Comparison of ENCODE assay signal across 27 cellular contexts in genomic region chr18:44096016-44096415, GRCh38.
"Had no signal": no experiment of that assay in that cellular context is flagged by ENCODE, and none has a peak within 500 bp of the region (broad histone marks: within the 10 kb centered on the region; RNA-seq: fewer than 3 reads in every experiment).

No MANE protein-coding gene starts in this region.

- H3K36me3 ChIP-seq: adrenal gland, ascending aorta, brain microvascular endothelial cell, lower lobe of right lung, neural progenitor cell, right lobe of liver, tibial artery had no signal

- H3K9me3 ChIP-seq: adrenal gland, ascending aorta, lower lobe of right lung, right lobe of liver had no signal

- H3K27me3 Mint-ChIP-seq: activated CD4-positive, alpha-beta T cell treated with anti-CD3 and anti-CD28 coated beads for 36 hours; central memory CD8-positive, alpha-beta T cell; naive thymus-derived CD4-positive, alpha-beta T cell; stimulated activated naive CD8-positive, alpha-beta T cell treated with anti-CD3 and anti-CD28 coated beads, Interleukin-15, amount 100 ng/mL, for 72 hours; T-helper 17 cell had no signal

- ATAC-seq: activated CD4-positive, alpha-beta T cell treated with anti-CD3 and anti-CD28 coated beads for 36 hours; activated T-cell treated with anti-CD3 and anti-CD28 coated beads, Interleukin-2, amount 50 U/mL, for 4 hours; esophagus mucosa; left lobe of liver; lower lobe of right lung; naive thymus-derived CD4-positive, alpha-beta T cell; right lobe of liver; stimulated activated effector memory CD8-positive, alpha-beta T cell treated with anti-CD3 and anti-CD28 coated beads, Interleukin-12 subunit alpha, Interleukin-12 subunit beta, amount 100 ng/mL, for 72 hours; stimulated activated naive CD8-positive, alpha-beta T cell treated with anti-CD3 and anti-CD28 coated beads, Interleukin-15, amount 100 ng/mL, for 72 hours; T-helper 17 cell had no signal

- H3K27me3 ChIP-seq: adrenal gland, ascending aorta, brain microvascular endothelial cell, neural progenitor cell, right lobe of liver, tibial artery had no signal

- H3K27ac Mint-ChIP-seq: activated B cell treated with CpG ODN at 0.5 μM for 24 hours; activated CD4-positive, alpha-beta T cell treated with anti-CD3 and anti-CD28 coated beads for 36 hours; activated naive CD8-positive, alpha-beta T cell; activated T-helper 2 cell treated with anti-CD3 and anti-CD28 coated beads, Interferon-gamma antibody, Interleukin-2, Interleukin-4, amounts not matched to agents 10 μg/mL and 5 μg/mL and 100 μg/mL, durations not matched to agents 14 hours and 24 hours and 36 hours; naive thymus-derived CD4-positive, alpha-beta T cell; neural progenitor cell; stimulated activated effector memory CD8-positive, alpha-beta T cell treated with anti-CD3 and anti-CD28 coated beads, Interleukin-12 subunit alpha, Interleukin-12 subunit beta, amount 100 ng/mL, for 72 hours; stimulated activated naive CD8-positive, alpha-beta T cell treated with anti-CD3 and anti-CD28 coated beads, Interleukin-15, amount 100 ng/mL, for 72 hours; T-helper 17 cell had no signal

- H3K9me3 Mint-ChIP-seq: activated B cell treated with CpG ODN at 0.5 μM for 24 hours; central memory CD8-positive, alpha-beta T cell had no signal

- H3K4me3 ChIP-seq: adrenal gland, ascending aorta, lower lobe of right lung, neural progenitor cell, right lobe of liver, tibial artery had no signal

- H3K36me3 Mint-ChIP-seq: activated naive CD8-positive, alpha-beta T cell; neural progenitor cell; stimulated activated effector memory CD8-positive, alpha-beta T cell treated with anti-CD3 and anti-CD28 coated beads, Interleukin-12 subunit alpha, Interleukin-12 subunit beta, amount 100 ng/mL, for 72 hours had no signal

- H3K4me1 ChIP-seq: adrenal gland, ascending aorta, lower lobe of right lung, neural progenitor cell, right lobe of liver had no signal

- DNase-seq: activated B cell treated with CpG ODN at 0.5 μM for 24 hours; activated CD4-positive, alpha-beta T cell treated with anti-CD3 and anti-CD28 coated beads for 36 hours; activated CD4-positive, alpha-beta T cell treated with anti-CD3 and anti-CD28 coated beads, Interleukin-2, amount 50 U/mL, for 4 hours; activated CD8-positive, alpha-beta memory T cell treated with anti-CD3 and anti-CD28 coated beads for 24 hours; activated CD8-positive, alpha-beta memory T cell treated with anti-CD3 and anti-CD28 coated beads, Interleukin-2, amount 50 U/mL, for 4 hours; activated naive CD4-positive, alpha-beta T cell; activated T-cell treated with anti-CD3 and anti-CD28 coated beads, Interleukin-2, amount 50 U/mL, for 4 hours; adrenal gland; brain microvascular endothelial cell; cortex of kidney; lower lobe of right lung; naive thymus-derived CD4-positive, alpha-beta T cell; posterior cingulate gyrus; right lobe of liver; small intestine; stimulated activated CD4-positive, alpha-beta T cell treated with anti-CD3 and anti-CD28 coated beads, Interleukin-2, amount 100 ng/mL, for 24 hours; stimulated activated naive CD8-positive, alpha-beta T cell treated with anti-CD3 and anti-CD28 coated beads, Interleukin-15, amount 100 ng/mL, for 72 hours; T-helper 17 cell; tibial artery had no signal

- H3K4me1 Mint-ChIP-seq: activated B cell treated with CpG ODN at 0.5 μM for 24 hours; activated CD4-positive, alpha-beta T cell treated with anti-CD3 and anti-CD28 coated beads for 36 hours; central memory CD8-positive, alpha-beta T cell; naive thymus-derived CD4-positive, alpha-beta T cell; neural progenitor cell; stimulated activated effector memory CD8-positive, alpha-beta T cell treated with anti-CD3 and anti-CD28 coated beads, Interleukin-12 subunit alpha, Interleukin-12 subunit beta, amount 100 ng/mL, for 72 hours; stimulated activated naive CD8-positive, alpha-beta T cell treated with anti-CD3 and anti-CD28 coated beads, Interleukin-15, amount 100 ng/mL, for 72 hours; T-helper 17 cell had no signal

- H3K27ac ChIP-seq: adrenal gland, ascending aorta, brain microvascular endothelial cell, lower lobe of right lung, neural progenitor cell, right lobe of liver, tibial artery had no signal

- H3K4me3 Mint-ChIP-seq: activated B cell treated with CpG ODN at 0.5 μM for 24 hours; activated CD4-positive, alpha-beta T cell treated with anti-CD3 and anti-CD28 coated beads for 36 hours; activated naive CD8-positive, alpha-beta T cell; activated T-cell treated with anti-CD3 and anti-CD28 coated beads, Interleukin-2, amount 50 U/mL, for 4 hours; central memory CD8-positive, alpha-beta T cell; naive thymus-derived CD4-positive, alpha-beta T cell; neural progenitor cell; stimulated activated effector memory CD8-positive, alpha-beta T cell treated with anti-CD3 and anti-CD28 coated beads, Interleukin-12 subunit alpha, Interleukin-12 subunit beta, amount 100 ng/mL, for 72 hours; stimulated activated naive CD8-positive, alpha-beta T cell treated with anti-CD3 and anti-CD28 coated beads, Interleukin-15, amount 100 ng/mL, for 72 hours; T-helper 17 cell had no signal
